ENCODE assay signal across 10 cellular contexts in genomic region chr10:63703113-63703670, GRCh38.
DNase-seq lines count a peak whose midpoint lies in the region; ATAC-seq and TF ChIP-seq lines count a peak whose summit lies in the region.
"Had no signal": no experiment of that assay in that cellular context is flagged by ENCODE, and none has a peak within 500 bp of the region (broad histone marks: within the 10 kb centered on the region; RNA-seq: fewer than 3 reads in every experiment).

No MANE protein-coding gene starts in this region.

- intact Hi-C loops in CD14-positive monocyte (cut with micrococcal nuclease) = loop anchor here (5.0 to 10.0 kb wide), 2 partner anchors 436 to 438 kb away; no protein-coding TSS in a partner anchor

- in situ Hi-C loops in brain microvascular endothelial cell (cut with HindIII; ENCODE audit: low pct_ligation_motif_present, low sequenced_read_pairs) = loop anchor here (25.0 kb wide), 1 partner anchor 541 kb away; no protein-coding TSS in a partner anchor

- no peaks in the 10 kb centered on the region for H3K9me3 Mint-ChIP-seq in CD14-positive monocyte
- H3K9me3 Mint-ChIP-seq: activated CD4-positive, alpha-beta memory T cell treated with anti-CD3 and anti-CD28 coated beads, Interleukin-2, amount 10 ng/mL, durations not matched to agents 7 days and 5 days had no signal

- H3K4me3 ChIP-seq in OCI-LY3 (ENCODE audit: low read length) = peak overlapping the region; percentile 63
- H3K4me3 ChIP-seq in brain microvascular endothelial cell (ENCODE audit: low read depth, low read length) = no peak overlapping the region

- H3K27ac ChIP-seq in OCI-LY3 (ENCODE audit: low read length) (peak overlapping the region; percentile 76), brain microvascular endothelial cell (no peak overlapping the region)

- no peak overlapping the region for H2AFZ ChIP-seq in OCI-LY3 (ENCODE audit: low read depth, low read length)

- TF ChIP-seq CTCF in CD14-positive monocyte (IDR thresholded peaks at IDR 0.05) = no peak
- TF ChIP-seq CTCF in OCI-LY3 (IDR thresholded peaks at IDR 0.05; ENCODE audit: low read depth, low read length) = no peak
- no peak for TF ChIP-seq CTCF in brain microvascular endothelial cell (IDR thresholded peaks at IDR 0.05; ENCODE audit: low read depth, low read length, missing control alignments)

- H3K27ac Mint-ChIP-seq in CD14-positive monocyte = peak overlapping the region; percentile 88 to 97 (median 96)
- H3K27ac Mint-ChIP-seq: activated CD4-positive, alpha-beta memory T cell treated with anti-CD3 and anti-CD28 coated beads, Interleukin-2, amount 10 ng/mL, durations not matched to agents 7 days and 5 days had no signal

- DNase-seq in CD14-positive monocyte (ENCODE audit: low spot score) = peak; percentile 81
- DNase-seq in iris pigment epithelial cell (ENCODE audit: low read depth) = peak; percentile 83
- no peak for DNase-seq in stimulated activated CD4-positive, alpha-beta T cell treated with anti-CD3 and anti-CD28 coated beads, Interleukin-4, amount 100 ng/mL, for 24 hours
- no peak for DNase-seq in NCI-H1436 (lab: John Stamatoyannopoulos, UW)
- no peak for DNase-seq in OCI-M2 (lab: John Stamatoyannopoulos, UW; ENCODE audit: unreplicated experiment)
- no peak for DNase-seq in brain microvascular endothelial cell
- DNase-seq: activated CD4-positive, alpha-beta memory T cell treated with anti-CD3 and anti-CD28 coated beads, Interleukin-2, amount 10 ng/mL, durations not matched to agents 7 days and 5 days; effector CD8-positive, alpha-beta T cell had no signal

- H3K9me3 ChIP-seq in OCI-LY3 (ENCODE audit: insufficient read depth, low read length) = no peaks in the 10 kb centered on the region

- peaks cover 0 to 2% (median 1%) of the 10 kb centered on the region in 3 donors for H3K27me3 Mint-ChIP-seq in CD14-positive monocyte (ENCODE audit: low read depth in 3 of 3)
- H3K27me3 Mint-ChIP-seq: activated CD4-positive, alpha-beta memory T cell treated with anti-CD3 and anti-CD28 coated beads, Interleukin-2, amount 10 ng/mL, durations not matched to agents 7 days and 5 days had no signal

- H4K20me1 ChIP-seq in OCI-LY3 (ENCODE audit: insufficient read depth, low read length) = no peaks in the 10 kb centered on the region

- H3K4me1 ChIP-seq in OCI-LY3 (ENCODE audit: low read length) = peaks cover 61% of the 10 kb centered on the region

- no peaks in the 10 kb centered on the region for H3K79me2 ChIP-seq in OCI-LY3 (ENCODE audit: low read length)

- H3K4me3 Mint-ChIP-seq in CD14-positive monocyte = peak overlapping the region in 1 of 2 donors; percentile 63
- H3K4me3 Mint-ChIP-seq: activated CD4-positive, alpha-beta memory T cell treated with anti-CD3 and anti-CD28 coated beads, Interleukin-2, amount 10 ng/mL, durations not matched to agents 7 days and 5 days had no signal

- H3K27me3 ChIP-seq in OCI-LY3 (ENCODE audit: low read depth, low read length) (peaks cover 3% of the 10 kb centered on the region; the same call in 1 of the 2 replicates), brain microvascular endothelial cell (replicated peaks) (no peaks in the 10 kb centered on the region)

- H3K9ac ChIP-seq in OCI-LY3 (ENCODE audit: low read length) = peak overlapping the region; percentile 34; the same call in 1 of the 2 replicates

- peak; percentile 46 for ATAC-seq in GM21786 (IDR thresholded peaks at IDR 0.05; ENCODE audit: unreplicated experiment)

- H3K36me3 ChIP-seq in OCI-LY3 (replicated peaks; ENCODE audit: low read depth, low read length) (no peaks in the 10 kb centered on the region), brain microvascular endothelial cell (replicated peaks) (no peaks in the 10 kb centered on the region)

- H3K4me1 Mint-ChIP-seq in CD14-positive monocyte = peaks cover 79% of the 10 kb centered on the region

- peaks cover 0 to 4% of the 10 kb centered on the region in 2 donors for H3K36me3 Mint-ChIP-seq in CD14-positive monocyte

- H3K4me2 ChIP-seq in OCI-LY3 (ENCODE audit: low read length) = peak overlapping the region; percentile 96

Comparison
In these comparisons a context has a peak if more than half of its experiments do, and no peak if none do; other contexts are left out.
1. DNase-seq: peak in CD14-positive monocyte (single experiment) and iris pigment epithelial cell (single experiment); none in stimulated activated CD4-positive, alpha-beta T cell treated with anti-CD3 and anti-CD28 coated beads, Interleukin-4, amount 100 ng/mL, for 24 hours (single experiment), NCI-H1436 (single experiment), OCI-M2 (single experiment) and brain microvascular endothelial cell (single experiment).